ENCODE assay signal across 8 cellular contexts in genomic region chr9:124291801-124292396, GRCh38. TPM values are rescaled to one million over a fixed set of nuclear protein-coding genes. Genes with fewer than 3 reads are reported as not detected.
A peak's percentile ranks its signal among the peaks of the same experiment; 100 is the strongest.
DNase-seq lines count a peak whose midpoint lies in the region; ATAC-seq and TF ChIP-seq lines count a peak whose summit lies in the region.

No MANE protein-coding gene starts in this region.

- peak; percentile 43 for ATAC-seq in GM21528 (IDR thresholded peaks at IDR 0.05; ENCODE audit: low FRiP score, unreplicated experiment)

- H3K4me1 Mint-ChIP-seq in chondrocyte (ENCODE audit: low read depth), result peaks cover 84% of the 10 kb centered on the region

- no peak overlapping the region for H2AFZ ChIP-seq in smooth muscle cell (ENCODE audit: low read depth)

- no peaks in the 10 kb centered on the region for H3K27me3 ChIP-seq in smooth muscle cell (ENCODE audit: low read depth)

- peak overlapping the region; percentile 45 for H3K4me2 ChIP-seq in smooth muscle cell

- TF ChIP-seq CTCF in NB4 (IDR thresholded peaks at IDR 0.05; ENCODE audit: low read depth, low read length) (peak; percentile 5), chondrocyte (IDR thresholded peaks at IDR 0.05) (peak; percentile 44), smooth muscle cell (IDR thresholded peaks at IDR 0.05; ENCODE audit: borderline replicate concordance, insufficient read depth, poor library complexity, severe bottlenecking) (no peak)

- peaks cover 99% of the 10 kb centered on the region for H4K20me1 ChIP-seq in smooth muscle cell (ENCODE audit: low read depth)

- H3K9me3 ChIP-seq in smooth muscle cell (replicated peaks; ENCODE audit: low read depth), result no peaks in the 10 kb centered on the region

- peak overlapping the region; percentile 28 for H3K4me3 Mint-ChIP-seq in chondrocyte (ENCODE audit: unreplicated experiment)

- peaks cover 87% of the 10 kb centered on the region for H3K79me2 ChIP-seq in smooth muscle cell (ENCODE audit: low read depth)

- H3K27ac ChIP-seq in smooth muscle cell (ENCODE audit: low read depth), result peak overlapping the region; percentile 13

- no peaks in the 10 kb centered on the region for H3K36me3 ChIP-seq in smooth muscle cell (ENCODE audit: low read depth)

- no peak overlapping the region for H3K9ac ChIP-seq in smooth muscle cell (ENCODE audit: low read depth)

- WGBS in smooth muscle cell (ENCODE audit: low lambda C conversion rate), result 39% methylated on average over 10 of the region's 11 CpGs

- H3K9me3 Mint-ChIP-seq in chondrocyte (ENCODE audit: low read depth), result no peaks in the 10 kb centered on the region

- peaks cover 8% of the 10 kb centered on the region for H3K4me1 ChIP-seq in smooth muscle cell (ENCODE audit: low read depth)

- peak overlapping the region; percentile 90 for H3K27ac Mint-ChIP-seq in chondrocyte (ENCODE audit: unreplicated experiment)

- H3K27me3 Mint-ChIP-seq in chondrocyte (ENCODE audit: low read depth), result no peaks in the 10 kb centered on the region

- peaks cover 6% of the 10 kb centered on the region for H3F3A ChIP-seq in smooth muscle cell (ENCODE audit: low read depth)

- no peak for TF ChIP-seq POLR2A in NB4 (IDR thresholded peaks at IDR 0.05; ENCODE audit: extremely low read depth, insufficient read length)

- DNase-seq in GF-D8 (lab: John Stamatoyannopoulos, UW) (peak; percentile 72), NB4 (ENCODE audit: low read depth) (peak; percentile 94), chondrocyte (ENCODE audit: low spot score) (no peak), smooth muscle cell (lab: John Stamatoyannopoulos, UW; ENCODE audit: unreplicated experiment) (peak; percentile 26), SHP77 treated with DMSO at 0.1 percent for 48 hours (lab: John Stamatoyannopoulos, UW) (no peak), SW 1271 (lab: John Stamatoyannopoulos, UW) (no peak), NCI-H748 treated with DMSO at 0.1 percent for 48 hours (lab: John Stamatoyannopoulos, UW) (no peak)

- peaks cover 8% of the 10 kb centered on the region for H3K36me3 Mint-ChIP-seq in chondrocyte (ENCODE audit: low read depth)

- H3K4me3 ChIP-seq in NB4 (ENCODE audit: low read depth, low read length), result peak overlapping the region; percentile 44
- H3K4me3 ChIP-seq in smooth muscle cell, result no peak overlapping the region

RNA-seq across cellular contexts. Expression of gene NEK6, which starts 34.1 kb away (rescaled TPM):
- total RNA-seq in chondrocyte (99.9 to 110 TPM (median 107 TPM) in 3 replicates), smooth muscle cell (41.5 and 45.9 TPM in 2 replicates)
- polyA plus RNA-seq in smooth muscle cell, result 67.6 and 108 TPM in 2 replicates

Comparison
In these comparisons a context has a peak if more than half of its experiments do, and no peak if none do; other contexts are left out.
1. DNase-seq: peak in GF-D8 (single experiment), NB4 (single experiment) and smooth muscle cell (single experiment); none in chondrocyte (single experiment), SHP77 treated with DMSO at 0.1 percent for 48 hours (single experiment), SW 1271 (0 of 2) and NCI-H748 treated with DMSO at 0.1 percent for 48 hours (single experiment).